8 cellular contexts compared by ENCODE assay signal in the genomic region with DNA sequence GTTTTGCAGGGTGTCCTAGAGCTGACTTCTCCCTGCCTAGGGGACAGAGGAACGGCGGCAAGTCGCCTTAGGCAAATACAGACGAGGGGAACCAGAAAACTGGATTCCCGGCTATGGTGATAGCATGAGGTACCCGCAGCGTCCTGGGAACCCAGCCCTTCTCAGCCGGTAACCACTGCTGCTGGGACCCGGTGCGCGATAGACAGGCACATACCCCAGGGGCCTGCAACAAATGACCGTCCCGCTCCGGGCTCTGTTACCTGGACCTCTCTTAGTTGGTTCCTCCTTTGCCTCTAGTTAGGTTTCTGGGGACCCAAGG. TPM values are rescaled to one million over a fixed set of nuclear protein-coding genes. Genes with fewer than 3 reads are reported as not detected.
DNase-seq lines count a peak whose midpoint lies in the region; ATAC-seq and TF ChIP-seq lines count a peak whose summit lies in the region.

No MANE protein-coding gene starts in this region.

- no peaks in the 10 kb centered on the region for H3K9me3 Mint-ChIP-seq in endodermal cell

- CTCF ChIA-PET in AG04449 (lab: Yijun Ruan, JAX), result interaction anchor here (0.6 to 7.1 kb wide), 14 partner anchors 10 to 247 kb away, joined by 3 to 68 read pairs (median 4); no protein-coding TSS in a partner anchor

- peaks cover 13% of the 10 kb centered on the region for H3K36me3 ChIP-seq in endodermal cell (ENCODE audit: control insufficient read depth, insufficient read depth, low read length)

- ATAC-seq in GM21390 (IDR thresholded peaks at IDR 0.05; ENCODE audit: unreplicated experiment), result peak; percentile 4

- POLR2A ChIA-PET in AG04449 (lab: Yijun Ruan, JAX), result interaction anchor here (0.6 to 1.5 kb wide), 9 partner anchors 46 to 300 kb away, joined by 3 to 9 read pairs (median 4); no protein-coding TSS in a partner anchor

- peaks cover 5% of the 10 kb centered on the region for H3K27me3 ChIP-seq in endodermal cell (ENCODE audit: control insufficient read depth, insufficient read depth, low read length, poor library complexity, severe bottlenecking)

- no peak overlapping the region for H3K27ac ChIP-seq in endodermal cell (ENCODE audit: low read depth, low read length)

- DNase-seq in AG04449 (ENCODE audit: low read depth, low spot score) (no peak), NCI-H526 treated with DMSO at 0.1 percent for 48 hours (lab: John Stamatoyannopoulos, UW) (peak; percentile 49), endodermal cell (no peak), occipital lobe (lab: John Stamatoyannopoulos, UW) (peak; percentile 27), cerebellum (ENCODE audit: low spot score) (no peak), HK-2 (ENCODE audit: unreplicated experiment) (no peak)
- no peak for DNase-seq in activated CD8-positive, alpha-beta memory T cell treated with anti-CD3 and anti-CD28 coated beads, Interleukin-2, amount 50 U/mL, for 4 hours

- H3K4me1 ChIP-seq in endodermal cell (ENCODE audit: control insufficient read depth, insufficient read depth, low read length), result no peaks in the 10 kb centered on the region

- TF ChIP-seq CTCF in AG04449 (IDR thresholded peaks at IDR 0.05; ENCODE audit: insufficient read depth, low read length, missing control alignments), result no peak
- TF ChIP-seq CTCF in endodermal cell (conservative IDR thresholded peaks at IDR 0.05), result no peak

- no peaks in the 10 kb centered on the region for H3K9me3 ChIP-seq in endodermal cell (ENCODE audit: control insufficient read depth, low read length)

- H3K4me3 ChIP-seq in AG04449 (ENCODE audit: low read depth, low read length) (peak overlapping the region; percentile 72), endodermal cell (ENCODE audit: low read length) (peak overlapping the region; percentile 77)

- H3K36me3 Mint-ChIP-seq in endodermal cell (ENCODE audit: low read depth), result peaks cover 6% of the 10 kb centered on the region

- peaks cover 44% of the 10 kb centered on the region for H3K4me1 Mint-ChIP-seq in endodermal cell

- peak overlapping the region; percentile 24 for H3K9ac ChIP-seq in endodermal cell (ENCODE audit: extremely low read depth, low read length, poor library complexity, severe bottlenecking)

- H3K27me3 Mint-ChIP-seq in endodermal cell (ENCODE audit: insufficient read depth), result peaks cover 14% of the 10 kb centered on the region

- peak overlapping the region; percentile 76 for H3K4me3 Mint-ChIP-seq in endodermal cell

- WGBS in endodermal cell (ENCODE audit: insufficient coverage in 1 of 2, insufficient read length in 1 of 2), 2 experiments, result 1% methylated on average over 9 to 14 of the region's 14 CpGs

- peak overlapping the region; percentile 81 for H3K27ac Mint-ChIP-seq in endodermal cell

RNA-seq across cellular contexts. Expression of a gene that starts 0.6 kb away (rescaled TPM):
- 100 to 1,000 TPM; 257 to 386 TPM for total RNA-seq in endodermal cell
- 226 TPM for polyA plus RNA-seq in endodermal cell (2013, experiment 1 of 2)
- polyA plus RNA-seq in endodermal cell (2013, experiment 2 of 2), result 288 TPM
- 43.8 TPM for total RNA-seq in occipital lobe
- total RNA-seq in cerebellum, result 42.3 TPM

Comparison
In these comparisons a context has a peak if more than half of its experiments do, and no peak if none do; other contexts are left out.
1. DNase-seq: peak in NCI-H526 treated with DMSO at 0.1 percent for 48 hours (single experiment) and occipital lobe (single experiment); none in AG04449 (single experiment), endodermal cell (single experiment), cerebellum (single experiment), HK-2 (single experiment) and activated CD8-positive, alpha-beta memory T cell treated with anti-CD3 and anti-CD28 coated beads, Interleukin-2, amount 50 U/mL, for 4 hours (single experiment).